In the genomic region with DNA sequence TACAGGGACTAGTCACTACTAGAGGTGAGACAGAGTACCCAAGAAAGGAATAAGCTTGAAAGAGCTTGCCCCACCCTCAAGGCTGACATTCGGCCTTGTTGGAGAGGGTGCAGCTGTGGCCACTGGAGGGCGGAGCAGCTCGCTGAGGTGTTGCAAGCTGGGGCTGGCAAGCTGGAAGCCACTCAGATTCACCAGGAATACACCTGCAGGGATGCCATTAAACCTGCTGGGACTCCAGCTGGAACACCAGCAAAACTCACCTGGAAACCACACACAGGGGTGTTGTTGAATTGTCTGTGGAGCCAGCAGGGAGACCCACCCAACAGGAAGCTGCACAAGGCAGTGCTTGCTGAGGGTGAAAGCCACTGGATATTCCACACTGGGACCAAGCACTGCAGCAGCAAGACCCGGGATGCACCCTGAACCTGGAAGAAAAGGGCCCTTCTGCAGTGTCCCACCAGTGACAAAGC, we compare ENCODE assay signal across 8 cellular contexts. TPM values are rescaled to one million over a fixed set of nuclear protein-coding genes. Genes with fewer than 3 reads are reported as not detected.
A peak's percentile ranks its signal among the peaks of the same experiment; 100 is the strongest.
DNase-seq lines count a peak whose midpoint lies in the region; ATAC-seq and TF ChIP-seq lines count a peak whose summit lies in the region.

No MANE protein-coding gene starts in this region.

- POLR2A ChIA-PET in Caco-2 (lab: Charles Lee) = interaction anchor here (0.5 to 0.7 kb wide), 2 partner anchors 131 to 258 kb away, joined by 3 read pairs; no protein-coding TSS in a partner anchor

- no peak overlapping the region for H3K14ac ChIP-seq in trophoblast cell (ENCODE audit: low read length)

- no peak overlapping the region for H2BK120ac ChIP-seq in trophoblast cell (ENCODE audit: insufficient read depth, low read length, poor library complexity)

- BruUV-seq in Caco-2 (replicated peaks; lab: Mats Ljungman, UMichigan) = no TSS peak

- intact Hi-C loops in Caco-2 (cut with micrococcal nuclease; ENCODE audit: unreplicated experiment) = loop anchor here (1.0 to 5.0 kb wide), 7 partner anchors 23 to 261 kb away; a partner anchor contains a TSS

- H3K36me3 Mint-ChIP-seq in Caco-2 (ENCODE audit: insufficient read depth, unreplicated experiment) = peaks cover 54% of the 10 kb centered on the region

- no peak overlapping the region for H3K23ac ChIP-seq in trophoblast cell (ENCODE audit: low read length)

- H4K91ac ChIP-seq in trophoblast cell (ENCODE audit: low read depth, low read length) = no peak overlapping the region

- no peak overlapping the region for H2BK12ac ChIP-seq in trophoblast cell (ENCODE audit: low read length)

- no peak overlapping the region for H2BK5ac ChIP-seq in trophoblast cell (ENCODE audit: low read depth, low read length, poor library complexity)

- no peak overlapping the region for H4K12ac ChIP-seq in trophoblast cell (ENCODE audit: low read depth, low read length)

- H3K27me3 Mint-ChIP-seq in Caco-2 (ENCODE audit: insufficient read depth, unreplicated experiment) = no peaks in the 10 kb centered on the region

- CTCF ChIA-PET in Caco-2 (lab: Charles Lee) = interaction anchor here (0.5 to 2.5 kb wide), 11 partner anchors 10 to 510 kb away, joined by 3 to 21 read pairs (median 5); a partner anchor contains a TSS

- H3K4me3 ChIP-seq in Caco-2 (ENCODE audit: low read depth, low read length) (no peak overlapping the region), cardiac fibroblast (replicated peaks in 1 of 2; ENCODE audit: low read depth in 2 of 2, low read length in 2 of 2) (no peak overlapping the region), trophoblast cell (ENCODE audit: low read depth, low read length) (no peak overlapping the region)

- no peaks in the 10 kb centered on the region for H3K79me1 ChIP-seq in trophoblast cell (ENCODE audit: low read length)

- ATAC-seq in GM18867 (IDR thresholded peaks at IDR 0.05; ENCODE audit: unreplicated experiment) = peak; percentile 67
- ATAC-seq in HG03135 (IDR thresholded peaks at IDR 0.05; ENCODE audit: unreplicated experiment) = peak; percentile 49
- ATAC-seq in HG02571 (IDR thresholded peaks at IDR 0.05; ENCODE audit: unreplicated experiment) = no peak

- H3K9me3 ChIP-seq in Caco-2 (no peaks in the 10 kb centered on the region), trophoblast cell (ENCODE audit: insufficient read depth, low read depth, low read length) (no peaks in the 10 kb centered on the region)

- H4K8ac ChIP-seq in trophoblast cell (ENCODE audit: low read depth, low read length) = no peak overlapping the region

- TF ChIP-seq CTCF in Caco-2 (IDR thresholded peaks at IDR 0.05; ENCODE audit: insufficient read depth in 1 of 2, low read depth in 1 of 2, low read length in 1 of 2, severe bottlenecking in 1 of 2, unreplicated experiment in 1 of 2) (peak; percentile 52 to 85), cardiac fibroblast (IDR thresholded peaks at IDR 0.05; ENCODE audit: low read depth, low read length) (peak; percentile 43)

- no peak overlapping the region for H3K18ac ChIP-seq in trophoblast cell (ENCODE audit: low read length)

- H3K4me2 ChIP-seq in trophoblast cell (ENCODE audit: low read length) = no peak overlapping the region

- H2AFZ ChIP-seq in trophoblast cell (ENCODE audit: insufficient read depth, low read length, poor library complexity) = no peak overlapping the region

- no peak overlapping the region for H2AK5ac ChIP-seq in trophoblast cell (ENCODE audit: low read length)

- WGBS in trophoblast cell (ENCODE audit: extremely low coverage, insufficient coverage, insufficient read length) = no CpG with 5 or more reads among the region's 4 CpGs

- H3K4me1 ChIP-seq in Caco-2 (peaks cover 26% of the 10 kb centered on the region), trophoblast cell (ENCODE audit: control insufficient read depth in 1 of 2, insufficient read depth in 2 of 2, low read length in 2 of 2) (peaks cover 0 to 9% of the 10 kb centered on the region in 2 experiments)

- H3K36me3 ChIP-seq in Caco-2 (ENCODE audit: control insufficient read depth, insufficient read depth, low read length) = no peaks in the 10 kb centered on the region; the same call in none of the 2 replicates
- peaks cover 6 to 8% of the 10 kb centered on the region in 2 experiments for H3K36me3 ChIP-seq in trophoblast cell (ENCODE audit: control insufficient read depth in 1 of 2, insufficient read depth in 2 of 2, low read length in 2 of 2)

- no peak overlapping the region for H3K4ac ChIP-seq in trophoblast cell (ENCODE audit: low read depth, low read length)

- no peak overlapping the region for H3K9ac ChIP-seq in trophoblast cell (ENCODE audit: low read length)

- no peaks in the 10 kb centered on the region for H3K79me2 ChIP-seq in trophoblast cell (ENCODE audit: control insufficient read depth, insufficient read depth, low read length, poor library complexity)

- H3K4me3 Mint-ChIP-seq in Caco-2 (ENCODE audit: unreplicated experiment) = no peak overlapping the region

- no peak overlapping the region for H3K27ac Mint-ChIP-seq in Caco-2 (ENCODE audit: unreplicated experiment)

- H3K27me3 ChIP-seq in Caco-2 (replicated peaks; ENCODE audit: control insufficient read depth, insufficient read depth, low read length) (no peaks in the 10 kb centered on the region), trophoblast cell (ENCODE audit: insufficient read depth, low read length) (no peaks in the 10 kb centered on the region)

- no peak overlapping the region for H3K27ac ChIP-seq in trophoblast cell (ENCODE audit: low read depth, low read length)

- peaks cover 27% of the 10 kb centered on the region for H3K4me1 Mint-ChIP-seq in Caco-2 (ENCODE audit: low read depth, unreplicated experiment)

- DNase-seq in Caco-2 (peak; percentile 76 to 78), NCI-H510A treated with DMSO at 0.1 percent for 48 hours (lab: John Stamatoyannopoulos, UW) (peak; percentile 53), cardiac fibroblast (ENCODE audit: low read depth in 2 of 2) (peak; percentile 39 to 49), trophoblast cell (peak; percentile 17 to 63), middle frontal gyrus (ENCODE audit: extremely low spot score, low spot score) (no peak)

- H3K9me3 Mint-ChIP-seq in Caco-2 (ENCODE audit: unreplicated experiment) = no peaks in the 10 kb centered on the region

RNA-seq across cellular contexts. Expression of a gene that starts 26.1 kb away (rescaled TPM):
- 8.6 and 9.3 TPM in 2 replicates for total RNA-seq in Caco-2 (2022)
- 4.1 and 4.5 TPM in 2 replicates for polyA plus RNA-seq in trophoblast cell (2013)

RNA-seq across cellular contexts. Expression of a gene that starts 42.2 kb away (rescaled TPM):
- 20.1 and 21.3 TPM in 2 replicates for total RNA-seq in Caco-2 (2022)
- 14.6 and 16.2 TPM in 2 replicates for polyA plus RNA-seq in trophoblast cell (2013)
